In the genomic region with DNA sequence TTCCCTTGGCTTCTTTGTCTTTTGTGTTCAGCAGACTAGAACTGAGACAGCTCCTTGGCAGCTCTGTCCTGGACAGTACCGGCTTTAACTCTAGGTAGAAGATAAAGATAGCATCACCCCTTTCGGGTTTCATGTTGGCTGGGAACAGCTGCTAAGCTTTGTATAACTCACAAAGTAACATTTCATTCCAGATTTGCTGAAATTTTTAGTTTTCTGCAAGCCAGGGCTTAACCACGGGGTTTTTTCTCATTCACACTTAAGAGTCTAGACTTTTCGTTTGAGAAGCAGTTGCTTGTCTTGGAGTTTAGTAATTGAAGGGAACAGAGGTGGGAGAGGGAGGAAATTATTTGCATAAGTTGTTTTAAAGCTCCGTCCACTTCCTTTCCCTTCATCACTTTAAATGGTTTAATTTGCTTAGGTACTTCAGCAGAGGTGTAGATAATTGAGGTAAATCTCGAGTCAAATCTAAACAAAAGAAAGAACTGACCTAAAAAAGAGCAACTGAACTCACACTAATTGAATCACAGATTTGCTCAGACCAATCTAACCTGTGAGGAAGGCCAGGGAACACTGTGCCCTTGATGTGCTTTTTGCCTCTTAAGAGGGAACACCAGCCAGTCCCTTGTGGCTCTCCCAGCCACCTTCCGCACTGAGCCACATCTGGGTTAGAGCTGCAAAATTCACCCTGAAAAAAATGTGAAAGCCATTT, we compare ENCODE assay signal across 9 cellular contexts. TPM values are rescaled to one million over a fixed set of nuclear protein-coding genes. Genes with fewer than 3 reads are reported as not detected.
A peak's percentile ranks its signal among the peaks of the same experiment; 100 is the strongest.
DNase-seq lines count a peak whose midpoint lies in the region; ATAC-seq, FAIRE-seq and TF ChIP-seq lines count a peak whose summit lies in the region.
"Had no signal": no experiment of that assay in that cellular context is flagged by ENCODE, and none has a peak within 500 bp of the region (broad histone marks: within the 10 kb centered on the region; RNA-seq: fewer than 3 reads in every experiment).

No MANE protein-coding gene starts in this region.

- no peak overlapping the region for H3K56ac ChIP-seq in H1 (replicated peaks; ENCODE audit: insufficient read length, low read depth, low read length)

- 0 out of 7 replicates have a peak overlapping the region, but pooled peaks of 1 of the 4 experiments have one; percentile 14 for H3K9ac ChIP-seq in H1 (replicated peaks in 1 of 4; ENCODE audit: extremely low read depth in 1 of 4, low read depth in 3 of 4, low read length in 3 of 4)

- H3K9me3 ChIP-seq in H1 (ENCODE audit: insufficient read depth in 2 of 2, low read depth in 1 of 2, low read length in 1 of 2) (no peaks in the 10 kb centered on the region), stomach (no peaks in the 10 kb centered on the region), tibial nerve (no peaks in the 10 kb centered on the region)
- H3K9me3 ChIP-seq: mucosa of descending colon had no signal

- H4K91ac ChIP-seq in H1 (replicated peaks; ENCODE audit: insufficient read length, low read length), result no peak overlapping the region

- H2BK20ac ChIP-seq in H1 (ENCODE audit: low read length), result no peak overlapping the region

- DNase-seq in activated CD8-positive, alpha-beta memory T cell treated with anti-CD3 and anti-CD28 coated beads for 24 hours, result peak; percentile 46
- no peak for DNase-seq in activated CD8-positive, alpha-beta memory T cell treated with anti-CD3 and anti-CD28 coated beads, Interleukin-2, amount 50 U/mL, for 48 hours
- DNase-seq in H1 (ENCODE audit: low read depth in 1 of 2, low spot score in 2 of 2) (no peak), stomach (no peak), T-helper 9 cell (no peak), HuH-7 (ENCODE audit: low spot score) (no peak), tibial nerve (ENCODE audit: low spot score in 2 of 2) (no peak)

- H3K27me3 ChIP-seq in H1 (replicated peaks in 1 of 4; ENCODE audit: control insufficient read depth in 3 of 4, extremely low read depth in 1 of 4, insufficient read depth in 3 of 4, low read length in 3 of 4), result no peaks in the 10 kb centered on the region
- H3K27me3 ChIP-seq in stomach, result no peaks in the 10 kb centered on the region
- no peaks in the 10 kb centered on the region for H3K27me3 ChIP-seq in tibial nerve

- TF ChIP-seq POLR2A in H1 (IDR thresholded peaks at IDR 0.05; ENCODE audit: control extremely low read depth in 1 of 2, low read depth in 2 of 2, low read length in 2 of 2) (peak in 1 of 2 experiments; percentile 78; a peak in 2 of 3 replicates), stomach (IDR thresholded peaks at IDR 0.05) (no peak), tibial nerve (IDR thresholded peaks at IDR 0.05) (no peak)

- POLR2A ChIA-PET in H1 (lab: Charles Lee; ENCODE audit: partially characterized antibody), result interaction anchor here (0.6 to 1.9 kb wide), 9 partner anchors 9 to 159 kb away, joined by 3 to 13 read pairs (median 3); a partner anchor contains a TSS

- H3K23me2 ChIP-seq in H1 (ENCODE audit: low read depth, low read length), result no peaks in the 10 kb centered on the region

- H3K4me1 ChIP-seq in H1 (replicated peaks in 1 of 4; ENCODE audit: control insufficient read depth in 3 of 4, insufficient read depth in 4 of 4, low read length in 3 of 4) (peaks cover 4 to 13% (median 8%) of the 10 kb centered on the region in 4 experiments; a peak in 6 of 7 replicates), stomach (peaks cover 39 to 100% (median 69%) of the 10 kb centered on the region in 4 donors), tibial nerve (peaks cover 0 to 80% (median 27%) of the 10 kb centered on the region in 4 donors)

- peak; percentile 39 for ATAC-seq in HG03108 (IDR thresholded peaks at IDR 0.05; ENCODE audit: unreplicated experiment)
- ATAC-seq: mucosa of descending colon had no signal

- no peak overlapping the region for H2AFZ ChIP-seq in H1 (ENCODE audit: low read length)

- H2BK120ac ChIP-seq in H1 (replicated peaks; ENCODE audit: low read depth, low read length), result no peak overlapping the region

- no peak overlapping the region for H4K8ac ChIP-seq in H1 (ENCODE audit: extremely low read depth, insufficient read depth, low read length)

- no peaks in the 10 kb centered on the region for H3K36me3 ChIP-seq in H1 (ENCODE audit: control insufficient read depth in 2 of 4, insufficient read depth in 4 of 4, low read length in 3 of 4)
- no peaks in the 10 kb centered on the region for H3K36me3 ChIP-seq in stomach
- H3K36me3 ChIP-seq in tibial nerve, result no peaks in the 10 kb centered on the region

- no peak overlapping the region for H3K4ac ChIP-seq in H1 (replicated peaks; ENCODE audit: insufficient read length, low read depth, low read length)

- H3K14ac ChIP-seq in H1 (ENCODE audit: insufficient read length), result no peak overlapping the region

- TF ChIP-seq CTCF in H1 (IDR thresholded peaks at IDR 0.05; ENCODE audit: control extremely low read depth in 1 of 3, insufficient read depth in 1 of 3, low read depth in 1 of 3, low read length in 3 of 3) (no peak), stomach (IDR thresholded peaks at IDR 0.05) (no peak), tibial nerve (IDR thresholded peaks at IDR 0.05) (no peak)

- H4K20me1 ChIP-seq in H1 (replicated peaks in 1 of 2; ENCODE audit: control insufficient read depth in 1 of 2, insufficient read depth in 2 of 2, low read length in 2 of 2), result peaks cover 0 to 5% of the 10 kb centered on the region in 2 experiments

- WGBS in H1 (ENCODE audit: extremely low coverage in 1 of 2, insufficient coverage in 1 of 2, insufficient read length in 1 of 2, insufficient replicate concordance in 2 of 2, low coverage in 1 of 2, low lambda C conversion rate in 2 of 2, missing lambda C conversion rate in 1 of 2), 2 experiments, result 73% methylated on average over 7 of the region's 7 CpGs; no CpG with 5 or more reads in 1 of the 2 experiments
- WGBS in stomach, 5 donors, result 28 to 51% (median 35%) methylated on average over 7 of the region's 7 CpGs
- 65 to 67% methylated on average over 7 of the region's 7 CpGs for WGBS in tibial nerve, 2 donors

- no peak overlapping the region for H3K18ac ChIP-seq in H1 (ENCODE audit: extremely low read depth, low read length)

- H3K4me2 ChIP-seq in H1 (ENCODE audit: insufficient read depth in 1 of 2, low read depth in 2 of 2, low read length in 2 of 2), result no peak overlapping the region

- FAIRE-seq in H1 (lab: Jason Lieb, UNC), result no peak

- no peak overlapping the region for H4K5ac ChIP-seq in H1 (ENCODE audit: insufficient read length, low read depth, low read length)

- peaks cover 8 to 67% of the 10 kb centered on the region in 2 experiments for H3K79me2 ChIP-seq in H1 (ENCODE audit: control insufficient read depth in 1 of 2, insufficient read depth in 2 of 2, low read length in 2 of 2)

- CTCF ChIA-PET in H1 (lab: Charles Lee; ENCODE audit: partially characterized antibody), result interaction anchor here (0.7 to 2.4 kb wide), 8 partner anchors 9 to 87 kb away, joined by 3 to 10 read pairs (median 4); no protein-coding TSS in a partner anchor

- H3K27ac ChIP-seq in H1 (ENCODE audit: low read depth, low read length) (no peak overlapping the region), stomach (peak overlapping the region in 4 of 5 donors; percentile 34 to 68 (median 48)), tibial nerve (no peak overlapping the region)

- no peak overlapping the region for H2AK5ac ChIP-seq in H1 (ENCODE audit: low read depth, low read length)

- H3K4me3 ChIP-seq in H1 (ENCODE audit: extremely low read depth in 1 of 4, insufficient read depth in 2 of 4, low read depth in 3 of 4, low read length in 4 of 4), result no peak overlapping the region
- H3K4me3 ChIP-seq in stomach, result no peak overlapping the region
- H3K4me3 ChIP-seq in tibial nerve, result no peak overlapping the region
- H3K4me3 ChIP-seq: mucosa of descending colon had no signal

- no peak for TF ChIP-seq EP300 in H1 (IDR thresholded peaks at IDR 0.05; ENCODE audit: borderline replicate concordance in 1 of 2, low read depth in 2 of 2, low read length in 2 of 2)
- TF ChIP-seq EP300 in stomach (IDR thresholded peaks at IDR 0.05), result no peak
- no peak for TF ChIP-seq EP300 in tibial nerve (IDR thresholded peaks at IDR 0.05)

- no peak overlapping the region for H2BK15ac ChIP-seq in H1 (ENCODE audit: low read length)

- no peak overlapping the region for H2BK5ac ChIP-seq in H1 (ENCODE audit: low read depth, low read length)

- peaks cover 10% of the 10 kb centered on the region for H3K79me1 ChIP-seq in H1 (ENCODE audit: low read depth, low read length)

- TF ChIP-seq RAD21 in H1 (IDR thresholded peaks at IDR 0.05 in 1 of 2, conservative IDR thresholded peaks at IDR 0.05 in 1 of 2; ENCODE audit: low read depth in 2 of 2, low read length in 2 of 2), result no peak

- no peak overlapping the region for H3K23ac ChIP-seq in H1 (ENCODE audit: insufficient read length)

- H2BK12ac ChIP-seq in H1 (ENCODE audit: low read depth, low read length), result no peak overlapping the region

- intact Hi-C loops in stomach (cut with DNase I; ENCODE audit: low total_unique reads), result no loop called here

TF ChIP-seq in H1, 55 proteins besides CTCF, POLR2A, EP300 and RAD21:
- TF ChIP-seq, protein P1, sequence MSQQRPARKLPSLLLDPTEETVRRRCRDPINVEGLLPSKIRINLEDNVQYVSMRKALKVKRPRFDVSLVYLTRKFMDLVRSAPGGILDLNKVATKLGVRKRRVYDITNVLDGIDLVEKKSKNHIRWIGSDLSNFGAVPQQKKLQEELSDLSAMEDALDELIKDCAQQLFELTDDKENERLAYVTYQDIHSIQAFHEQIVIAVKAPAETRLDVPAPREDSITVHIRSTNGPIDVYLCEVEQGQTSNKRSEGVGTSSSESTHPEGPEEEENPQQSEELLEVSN (IDR thresholded peaks at IDR 0.05), result no peak
- no peak for TF ChIP-seq JUN (IDR thresholded peaks at IDR 0.05; ENCODE audit: low read depth, low read length)
- peak; percentile 80; the same call in 1 of the 2 replicates for TF ChIP-seq POLR2AphosphoS5 (IDR thresholded peaks at IDR 0.05; ENCODE audit: low read depth, low read length)
- TF ChIP-seq TBP (IDR thresholded peaks at IDR 0.05; ENCODE audit: low read depth, low read length), result peak; percentile 42; the same call in 1 of the 2 replicates
- peak; percentile 98 for TF ChIP-seq TAF7 (optimal IDR thresholded peaks at IDR 0.05; ENCODE audit: borderline replicate concordance, low read depth, low read length)

RNA-seq across cellular contexts. Expression of a gene that starts 48.3 kb away (rescaled TPM):
- 30.9 and 34.7 TPM in 2 replicates for total RNA-seq in H1 (2021; fragmentation: NEBNext Ultra II Directional; extraction: Animal tissue kit (Norgen Biotek cat#: 25700))
- polyA plus RNA-seq in H1 (2011; rRNA removed) (3.9 and 5.6 TPM in 2 replicates), stomach (1 to 10 TPM; 4.0 to 8.2 (median 5.2) TPM)
- 3.5 TPM for polyA plus RNA-seq in H1 (2011; cell fraction: cytosol; rRNA removed)
- polyA plus RNA-seq in H1 (2011; cell fraction: nucleus; rRNA removed), result 13.6 TPM
- polyA plus RNA-seq in H1 (2012, experiment 1 of 2), result 11.3 to 15.9 TPM (median 12.9 TPM) in 4 replicates
- polyA plus RNA-seq in H1 (2012, experiment 2 of 2), result 5.0 TPM
- polyA plus RNA-seq in H1 (2013, experiment 1 of 2), result 10.9 TPM
- polyA plus RNA-seq in H1 (2013, experiment 2 of 2), result 10.1 TPM
- 19.3 and 22.7 TPM in 2 replicates for polyA minus RNA-seq in H1 (2011; rRNA and poly(A)+ RNA removed)
- polyA minus RNA-seq in H1 (2011; cell fraction: cytosol; rRNA and poly(A)+ RNA removed), result 17.1 TPM
- 21.1 TPM for polyA minus RNA-seq in H1 (2011; cell fraction: nucleus; rRNA and poly(A)+ RNA removed)
- total RNA-seq in stomach (100 to 1,000 TPM in 1 of 5 donors, 10 to 100 TPM in 4; 39.7 to 125 (median 61.8) TPM), tibial nerve (10 to 100 TPM; 32.3 to 61.5 (median 36.3) TPM)

Comparison
In these comparisons a context has a peak if more than half of its experiments do, and no peak if none do; other contexts are left out.
1. H3K27ac ChIP-seq: peak in stomach (4 of 5); none in H1 (single experiment) and tibial nerve (0 of 4).